In genomic region chr2:10444463-10444862, GRCh38 we compare ENCODE assay signal across 14 cellular contexts. TPM values are rescaled to one million over a fixed set of nuclear protein-coding genes. Genes with fewer than 3 reads are reported as not detected.
DNase-seq lines count a peak whose midpoint lies in the region; ATAC-seq lines count a peak whose summit lies in the region.
"Had no signal": no experiment of that assay in that cellular context is flagged by ENCODE, and none has a peak within 500 bp of the region (broad histone marks: within the 10 kb centered on the region; RNA-seq: fewer than 3 reads in every experiment).

No MANE protein-coding gene starts in this region.

- no peak overlapping the region for H4K91ac ChIP-seq in mesenchymal stem cell (ENCODE audit: low read length)

- H3K27ac ChIP-seq in mesenchymal stem cell (ENCODE audit: low read length, poor library complexity, severe bottlenecking) = no peak overlapping the region
- H3K27ac ChIP-seq: breast epithelium, hepatocyte, pancreas, upper lobe of left lung had no signal

- H2AK5ac ChIP-seq in mesenchymal stem cell (ENCODE audit: low read length, severe bottlenecking) = no peak overlapping the region

- H2BK120ac ChIP-seq in mesenchymal stem cell (ENCODE audit: low read depth, low read length) = no peak overlapping the region

- no peaks in the 10 kb centered on the region for H3K9me3 ChIP-seq in mesenchymal stem cell (ENCODE audit: control insufficient read depth, low read length)
- H3K9me3 ChIP-seq: breast epithelium, pancreas, upper lobe of left lung had no signal

- H3K36me3 ChIP-seq in mesenchymal stem cell (ENCODE audit: control insufficient read depth in 1 of 2, insufficient read depth in 2 of 2, low read depth in 1 of 2, low read length in 2 of 2) = peaks cover 35 to 55% of the 10 kb centered on the region in 2 experiments

- no peak overlapping the region for H3K9ac ChIP-seq in mesenchymal stem cell (ENCODE audit: low read length)

- peaks cover 62% of the 10 kb centered on the region for H3K36me3 Mint-ChIP-seq in activated naive CD4-positive, alpha-beta T cell treated with anti-CD3 and anti-CD28 coated beads for 36 hours (ENCODE audit: low read depth)
- peaks cover 42% of the 10 kb centered on the region for H3K36me3 Mint-ChIP-seq in T-helper 1 cell treated with Interleukin-12 subunit alpha and Interleukin-12 subunit beta and Interleukin-4 antibody, amounts not matched to agents 30 μg/mL and 1 μg/mL, for 36 hours (ENCODE audit: low read depth)
- H3K36me3 Mint-ChIP-seq in central memory CD8-positive, alpha-beta T cell (ENCODE audit: insufficient read depth) = peaks cover 65% of the 10 kb centered on the region

- no peak overlapping the region for H3K4me3 ChIP-seq in mesenchymal stem cell (ENCODE audit: insufficient read depth in 1 of 2, low read depth in 1 of 2, low read length in 2 of 2)
- H3K4me3 ChIP-seq: breast epithelium, hepatocyte, lung, pancreas, upper lobe of left lung had no signal

- intact Hi-C loops in activated naive CD4-positive, alpha-beta T cell treated with anti-CD3 and anti-CD28 coated beads for 36 hours (cut with micrococcal nuclease) = loop anchor here (1.0 kb wide), 5 partner anchors 36 to 324 kb away; no protein-coding TSS in a partner anchor

- no peak overlapping the region for H3K4ac ChIP-seq in mesenchymal stem cell (ENCODE audit: low read depth in 1 of 2, low read length in 2 of 2)

- no peaks in the 10 kb centered on the region for H3K9me3 Mint-ChIP-seq in activated naive CD4-positive, alpha-beta T cell treated with anti-CD3 and anti-CD28 coated beads for 36 hours
- no peaks in the 10 kb centered on the region for H3K9me3 Mint-ChIP-seq in T-helper 1 cell treated with Interleukin-12 subunit alpha and Interleukin-12 subunit beta and Interleukin-4 antibody, amounts not matched to agents 30 μg/mL and 1 μg/mL, for 36 hours
- no peaks in the 10 kb centered on the region for H3K9me3 Mint-ChIP-seq in central memory CD8-positive, alpha-beta T cell
- no peaks in the 10 kb centered on the region for H3K9me3 Mint-ChIP-seq in stimulated activated naive CD8-positive, alpha-beta T cell treated with anti-CD3 and anti-CD28 coated beads, Interleukin-15, amount 100 ng/mL, for 72 hours

- peaks cover 13% of the 10 kb centered on the region for H3K79me1 ChIP-seq in mesenchymal stem cell (replicated peaks; ENCODE audit: low read length, poor library complexity, severe bottlenecking)

- H3K4me1 ChIP-seq in mesenchymal stem cell (ENCODE audit: control insufficient read depth, insufficient read depth, low read depth, low read length) = peaks cover 11% of the 10 kb centered on the region

- DNase-seq in activated naive CD4-positive, alpha-beta T cell treated with anti-CD3 and anti-CD28 coated beads for 36 hours = peak; percentile 86
- DNase-seq in activated naive CD4-positive, alpha-beta T cell (lab: John Stamatoyannopoulos, UW) = no peak
- DNase-seq in central memory CD8-positive, alpha-beta T cell (ENCODE audit: low spot score in 2 of 2) = no peak
- peak; percentile 58 to 82 for DNase-seq in stimulated activated naive CD8-positive, alpha-beta T cell treated with anti-CD3 and anti-CD28 coated beads, Interleukin-15, amount 100 ng/mL, for 72 hours
- DNase-seq in mesenchymal stem cell = no peak
- no peak for DNase-seq in DMS153 (lab: John Stamatoyannopoulos, UW)
- DNase-seq: activated CD4-positive, CD25-positive, alpha-beta regulatory T cell treated with anti-CD3 and anti-CD28 coated beads, Interleukin-2, amount 50 U/mL, for 72 hours; pancreas; upper lobe of left lung had no signal

- H3K23ac ChIP-seq in mesenchymal stem cell (ENCODE audit: low read length in 2 of 2) = no peak overlapping the region

- no peak overlapping the region for H2BK15ac ChIP-seq in mesenchymal stem cell (ENCODE audit: low read depth, poor library complexity, severe bottlenecking)

- peak overlapping the region; percentile 67 for H3K27ac Mint-ChIP-seq in activated naive CD4-positive, alpha-beta T cell treated with anti-CD3 and anti-CD28 coated beads for 36 hours
- peak overlapping the region; percentile 21 for H3K27ac Mint-ChIP-seq in T-helper 1 cell treated with Interleukin-12 subunit alpha and Interleukin-12 subunit beta and Interleukin-4 antibody, amounts not matched to agents 30 μg/mL and 1 μg/mL, for 36 hours
- peak overlapping the region; percentile 62 for H3K27ac Mint-ChIP-seq in central memory CD8-positive, alpha-beta T cell (ENCODE audit: low read depth)
- H3K27ac Mint-ChIP-seq in stimulated activated naive CD8-positive, alpha-beta T cell treated with anti-CD3 and anti-CD28 coated beads, Interleukin-15, amount 100 ng/mL, for 72 hours = peak overlapping the region in 1 of 2 donors; percentile 69

- no peak overlapping the region for H4K8ac ChIP-seq in mesenchymal stem cell (ENCODE audit: low read length)

- no peak overlapping the region for H2BK12ac ChIP-seq in mesenchymal stem cell (ENCODE audit: low read length in 2 of 2)

- no peak overlapping the region for H3K4me2 ChIP-seq in mesenchymal stem cell (ENCODE audit: low read length, poor library complexity, severe bottlenecking)

- no peak for ATAC-seq in central memory CD8-positive, alpha-beta T cell (replicated peaks; ENCODE audit: extremely low read depth, poor library complexity, severe bottlenecking)
- ATAC-seq in stimulated activated naive CD8-positive, alpha-beta T cell treated with anti-CD3 and anti-CD28 coated beads, Interleukin-15, amount 100 ng/mL, for 72 hours = peak; percentile 62
- ATAC-seq in GM21723 (IDR thresholded peaks at IDR 0.05; ENCODE audit: unreplicated experiment) = no peak
- ATAC-seq: pancreas had no signal

- peaks cover 58% of the 10 kb centered on the region for H3K4me1 Mint-ChIP-seq in activated naive CD4-positive, alpha-beta T cell treated with anti-CD3 and anti-CD28 coated beads for 36 hours (ENCODE audit: low read depth)
- peaks cover 21% of the 10 kb centered on the region for H3K4me1 Mint-ChIP-seq in T-helper 1 cell treated with Interleukin-12 subunit alpha and Interleukin-12 subunit beta and Interleukin-4 antibody, amounts not matched to agents 30 μg/mL and 1 μg/mL, for 36 hours (ENCODE audit: low read depth)
- H3K4me1 Mint-ChIP-seq in central memory CD8-positive, alpha-beta T cell = peaks cover 21% of the 10 kb centered on the region
- peaks cover 63% of the 10 kb centered on the region for H3K4me1 Mint-ChIP-seq in stimulated activated naive CD8-positive, alpha-beta T cell treated with anti-CD3 and anti-CD28 coated beads, Interleukin-15, amount 100 ng/mL, for 72 hours

- 95% methylated on average over 5 of the region's 5 CpGs for WGBS in mesenchymal stem cell

- H3K14ac ChIP-seq in mesenchymal stem cell (ENCODE audit: low read length in 2 of 2) = no peak overlapping the region

- H3K27me3 Mint-ChIP-seq in activated naive CD4-positive, alpha-beta T cell treated with anti-CD3 and anti-CD28 coated beads for 36 hours (ENCODE audit: low read depth) = no peaks in the 10 kb centered on the region
- no peaks in the 10 kb centered on the region for H3K27me3 Mint-ChIP-seq in T-helper 1 cell treated with Interleukin-12 subunit alpha and Interleukin-12 subunit beta and Interleukin-4 antibody, amounts not matched to agents 30 μg/mL and 1 μg/mL, for 36 hours (ENCODE audit: low read depth)
- no peaks in the 10 kb centered on the region for H3K27me3 Mint-ChIP-seq in central memory CD8-positive, alpha-beta T cell
- H3K27me3 Mint-ChIP-seq in stimulated activated naive CD8-positive, alpha-beta T cell treated with anti-CD3 and anti-CD28 coated beads, Interleukin-15, amount 100 ng/mL, for 72 hours = no peaks in the 10 kb centered on the region

- no peak overlapping the region for H2AFZ ChIP-seq in mesenchymal stem cell (ENCODE audit: low read depth, low read length)
- H2AFZ ChIP-seq: hepatocyte had no signal

- no peaks in the 10 kb centered on the region for H3K27me3 ChIP-seq in mesenchymal stem cell (ENCODE audit: control insufficient read depth in 1 of 2, insufficient read depth in 1 of 2, low read length in 2 of 2)
- H3K27me3 ChIP-seq: breast epithelium, hepatocyte, pancreas, upper lobe of left lung had no signal

- no peak overlapping the region for H3K18ac ChIP-seq in mesenchymal stem cell (ENCODE audit: low read depth in 1 of 2, low read length in 2 of 2)

- H2BK5ac ChIP-seq in mesenchymal stem cell (ENCODE audit: low read depth, low read length, poor library complexity, severe bottlenecking) = no peak overlapping the region

- CTCF ChIA-PET in activated naive CD4-positive, alpha-beta T cell treated with anti-CD3 and anti-CD28 coated beads for 36 hours (lab: Charles Lee) = interaction anchor here (1.9 to 2.5 kb wide), 4 partner anchors 9 to 36 kb away, joined by 7 to 15 read pairs (median 9); no protein-coding TSS in a partner anchor

- no peak overlapping the region for H3K4me3 Mint-ChIP-seq in activated naive CD4-positive, alpha-beta T cell treated with anti-CD3 and anti-CD28 coated beads for 36 hours
- H3K4me3 Mint-ChIP-seq in T-helper 1 cell treated with Interleukin-12 subunit alpha and Interleukin-12 subunit beta and Interleukin-4 antibody, amounts not matched to agents 30 μg/mL and 1 μg/mL, for 36 hours = no peak overlapping the region
- no peak overlapping the region for H3K4me3 Mint-ChIP-seq in central memory CD8-positive, alpha-beta T cell
- peak overlapping the region; percentile 7 to 66 for H3K4me3 Mint-ChIP-seq in stimulated activated naive CD8-positive, alpha-beta T cell treated with anti-CD3 and anti-CD28 coated beads, Interleukin-15, amount 100 ng/mL, for 72 hours

RNA-seq across cellular contexts. Expression of gene ODC1, which starts 3.7 kb away (rescaled TPM):
- total RNA-seq in activated naive CD4-positive, alpha-beta T cell treated with anti-CD3 and anti-CD28 coated beads for 36 hours = 100 to 1,000 TPM; 174 to 177 TPM
- 32.1 TPM for polyA plus RNA-seq in mesenchymal stem cell (2013, experiment 1 of 2)
- polyA plus RNA-seq in mesenchymal stem cell (2013, experiment 2 of 2) = 33.0 TPM

Comparison
In these comparisons a context has a peak if more than half of its experiments do, and no peak if none do; other contexts are left out.
1. DNase-seq: peak in activated naive CD4-positive, alpha-beta T cell treated with anti-CD3 and anti-CD28 coated beads for 36 hours (single experiment) and stimulated activated naive CD8-positive, alpha-beta T cell treated with anti-CD3 and anti-CD28 coated beads, Interleukin-15, amount 100 ng/mL, for 72 hours (2 of 2); none in activated naive CD4-positive, alpha-beta T cell (0 of 4), central memory CD8-positive, alpha-beta T cell (0 of 2), mesenchymal stem cell (single experiment) and DMS153 (single experiment).
2. H3K4me3 Mint-ChIP-seq: peak in stimulated activated naive CD8-positive, alpha-beta T cell treated with anti-CD3 and anti-CD28 coated beads, Interleukin-15, amount 100 ng/mL, for 72 hours (2 of 2); none in activated naive CD4-positive, alpha-beta T cell treated with anti-CD3 and anti-CD28 coated beads for 36 hours (single experiment), T-helper 1 cell treated with Interleukin-12 subunit alpha and Interleukin-12 subunit beta and Interleukin-4 antibody, amounts not matched to agents 30 μg/mL and 1 μg/mL, for 36 hours (single experiment) and central memory CD8-positive, alpha-beta T cell (single experiment).